ENCODE assay signal across 8 cellular contexts in genomic region chr21:42009018-42009830, GRCh38. TPM values are rescaled to one million over a fixed set of nuclear protein-coding genes. Genes with fewer than 3 reads are reported as not detected.
DNase-seq lines count a peak whose midpoint lies in the region; ATAC-seq and TF ChIP-seq lines count a peak whose summit lies in the region.

No MANE protein-coding gene starts in this region.

- peaks cover 48% of the 10 kb centered on the region for H3K4me1 Mint-ChIP-seq in osteocyte (ENCODE audit: unreplicated experiment)

- H3K27me3 Mint-ChIP-seq in osteocyte (ENCODE audit: unreplicated experiment): no peaks in the 10 kb centered on the region

- peaks cover 10% of the 10 kb centered on the region for H3K36me3 Mint-ChIP-seq in osteocyte (ENCODE audit: unreplicated experiment)

- H3K27ac ChIP-seq in urinary bladder (ENCODE audit: low read depth): peak overlapping the region; percentile 96

- peak; percentile 12 for TF ChIP-seq POLR2A in GM18505 (IDR thresholded peaks at IDR 0.05; ENCODE audit: borderline replicate concordance, extremely low read depth, insufficient read depth, insufficient read length)

- H3K9me3 Mint-ChIP-seq in osteocyte (ENCODE audit: unreplicated experiment): no peaks in the 10 kb centered on the region

- H3K4me3 ChIP-seq in urinary bladder (ENCODE audit: low read depth, low read length): peak overlapping the region; percentile 84

- H3K4me1 ChIP-seq in urinary bladder (ENCODE audit: insufficient read depth): no peaks in the 10 kb centered on the region

- DNase-seq in AG08395 (ENCODE audit: low spot score) (peak; percentile 26), RKO (ENCODE audit: low spot score) (peak; percentile 62), germinal center (ENCODE audit: low spot score) (peak; percentile 34), osteocyte (ENCODE audit: extremely low spot score, unreplicated experiment) (no peak)
- DNase-seq in activated gamma-delta T cell treated with anti-CD3 and anti-CD28 coated beads, Interleukin-2, amount 50 U/mL, for 16 hours (ENCODE audit: low read depth): peak; percentile 29

- H3K4me3 Mint-ChIP-seq in osteocyte (ENCODE audit: unreplicated experiment): peak overlapping the region; percentile 80

- peak; percentile 49 for TF ChIP-seq CTCF in osteocyte (IDR thresholded peaks at IDR 0.05)

- WGBS in urinary bladder: under 1% methylated on average over 86 of the region's 86 CpGs

- peak overlapping the region; percentile 83 for H3K27ac Mint-ChIP-seq in osteocyte (ENCODE audit: unreplicated experiment)

- ATAC-seq in GM18505 (IDR thresholded peaks at IDR 0.05; ENCODE audit: unreplicated experiment) (peak; percentile 25), HG03095 (IDR thresholded peaks at IDR 0.05; ENCODE audit: unreplicated experiment) (peak; percentile 8)

- no peaks in the 10 kb centered on the region for H3K36me3 ChIP-seq in urinary bladder (ENCODE audit: insufficient read depth)

RNA-seq across cellular contexts. Expression of gene ZBTB21, which starts 0.9 kb away (rescaled TPM):
- total RNA-seq in osteocyte (20.3 and 20.9 TPM in 2 replicates), urinary bladder (12.6 TPM)
- polyA plus RNA-seq in urinary bladder: 5.2 TPM

RNA-seq across cellular contexts. Expression of gene C2CD2, which starts 55.4 kb away (rescaled TPM):
- total RNA-seq in osteocyte (13.1 and 19.4 TPM in 2 replicates), urinary bladder (24.3 TPM)
- 13.0 TPM for polyA plus RNA-seq in urinary bladder
